Comparison of ENCODE assay signal across 8 cellular contexts in genomic region chr7:133230591-133231194, GRCh38. TPM values are rescaled to one million over a fixed set of nuclear protein-coding genes. Genes with fewer than 3 reads are reported as not detected.
DNase-seq lines count a peak whose midpoint lies in the region; ATAC-seq and TF ChIP-seq lines count a peak whose summit lies in the region.

No MANE protein-coding gene starts in this region.

- H3K9me3 ChIP-seq in heart left ventricle (no peaks in the 10 kb centered on the region), tibial artery (no peaks in the 10 kb centered on the region)

- H3K4me3 ChIP-seq in heart left ventricle (no peak overlapping the region), dorsolateral prefrontal cortex (no peak overlapping the region), tibial artery (no peak overlapping the region)

- H3K36me3 ChIP-seq in heart left ventricle (no peaks in the 10 kb centered on the region), tibial artery (no peaks in the 10 kb centered on the region)

- no peak for ATAC-seq in heart left ventricle
- ATAC-seq in HG03457 (IDR thresholded peaks at IDR 0.05; ENCODE audit: unreplicated experiment): no peak

- WGBS in heart left ventricle, 4 donors: 31 to 39% (median 34%) methylated on average over 5 of the region's 5 CpGs

- no peak for TF ChIP-seq POLR2A in heart left ventricle (IDR thresholded peaks at IDR 0.05)

- DNase-seq in heart left ventricle (peak in 2 of 5 donors; percentile 20 to 23), cardiac septum (ENCODE audit: low spot score) (no peak), NCI-H1092 treated with DMSO at 0.1 percent for 48 hours (lab: John Stamatoyannopoulos, UW) (peak; percentile 77), T-helper 9 cell (peak; percentile 30), dorsolateral prefrontal cortex (peak in 4 of 10 donors; percentile 14 to 75 (median 41)), midbrain (lab: John Stamatoyannopoulos, UW) (peak; percentile 50), tibial artery (peak in 1 of 2 donors; percentile 43)

- TF ChIP-seq CTCF in heart left ventricle (IDR thresholded peaks at IDR 0.05): peak; percentile 58 to 82 (median 70)
- peak; percentile 47 to 90 (median 76) for TF ChIP-seq CTCF in dorsolateral prefrontal cortex (IDR thresholded peaks at IDR 0.05 in 54 of 56, conservative IDR thresholded peaks at IDR 0.05 in 2 of 56; ENCODE audit: low read depth in 1 of 56, partially characterized antibody in 56 of 56)
- TF ChIP-seq CTCF in tibial artery (IDR thresholded peaks at IDR 0.05): peak; percentile 54 to 61

- no peaks in the 10 kb centered on the region for H3K27me3 ChIP-seq in heart left ventricle
- H3K27me3 ChIP-seq in dorsolateral prefrontal cortex: no peaks in the 10 kb centered on the region
- H3K27me3 ChIP-seq in tibial artery: no peaks in the 10 kb centered on the region

- H3K4me1 ChIP-seq in heart left ventricle: peaks cover 0 to 7% (median 0%) of the 10 kb centered on the region in 12 donors
- H3K4me1 ChIP-seq in tibial artery: no peaks in the 10 kb centered on the region

- H3K27ac ChIP-seq in heart left ventricle: no peak overlapping the region
- H3K27ac ChIP-seq in dorsolateral prefrontal cortex: no peak overlapping the region
- no peak overlapping the region for H3K27ac ChIP-seq in tibial artery

- intact Hi-C loops in heart left ventricle (cut with DNase I): loop anchor here in 5 of 10 donors (5.0 to 10.0 kb wide), 6 partner anchors 146 to 913 kb away; partner anchors contain the start of gene CHCHD3 (in 1 of the 5)
- intact Hi-C loops in cardiac septum (cut with DNase I): no loop called here
- intact Hi-C loops in dorsolateral prefrontal cortex (cut with DNase I): loop anchor here in 1 of 2 donors (10.0 kb wide), 1 partner anchor 306 kb away; no protein-coding TSS in a partner anchor
- intact Hi-C loops in tibial artery (cut with DNase I; ENCODE audit: low total_unique reads): no loop called here

RNA-seq across cellular contexts. Expression of gene EXOC4, which starts 22.2 kb away (rescaled TPM):
- total RNA-seq in heart left ventricle: 10 to 100 TPM; 26.1 to 61.2 (median 35.2) TPM
- polyA plus RNA-seq in heart left ventricle: 10 to 100 TPM in 1 of 2 donors, 1 to 10 TPM in 1; 8.8 to 16.4 TPM
- 30.8 TPM for total RNA-seq in cardiac septum
- 100 to 1,000 TPM in 71 of 120 experiments, 10 to 100 TPM in 49; 57.4 to 138 (median 104) TPM for total RNA-seq in dorsolateral prefrontal cortex
